2 cellular contexts compared by ENCODE assay signal in the genomic region with DNA sequence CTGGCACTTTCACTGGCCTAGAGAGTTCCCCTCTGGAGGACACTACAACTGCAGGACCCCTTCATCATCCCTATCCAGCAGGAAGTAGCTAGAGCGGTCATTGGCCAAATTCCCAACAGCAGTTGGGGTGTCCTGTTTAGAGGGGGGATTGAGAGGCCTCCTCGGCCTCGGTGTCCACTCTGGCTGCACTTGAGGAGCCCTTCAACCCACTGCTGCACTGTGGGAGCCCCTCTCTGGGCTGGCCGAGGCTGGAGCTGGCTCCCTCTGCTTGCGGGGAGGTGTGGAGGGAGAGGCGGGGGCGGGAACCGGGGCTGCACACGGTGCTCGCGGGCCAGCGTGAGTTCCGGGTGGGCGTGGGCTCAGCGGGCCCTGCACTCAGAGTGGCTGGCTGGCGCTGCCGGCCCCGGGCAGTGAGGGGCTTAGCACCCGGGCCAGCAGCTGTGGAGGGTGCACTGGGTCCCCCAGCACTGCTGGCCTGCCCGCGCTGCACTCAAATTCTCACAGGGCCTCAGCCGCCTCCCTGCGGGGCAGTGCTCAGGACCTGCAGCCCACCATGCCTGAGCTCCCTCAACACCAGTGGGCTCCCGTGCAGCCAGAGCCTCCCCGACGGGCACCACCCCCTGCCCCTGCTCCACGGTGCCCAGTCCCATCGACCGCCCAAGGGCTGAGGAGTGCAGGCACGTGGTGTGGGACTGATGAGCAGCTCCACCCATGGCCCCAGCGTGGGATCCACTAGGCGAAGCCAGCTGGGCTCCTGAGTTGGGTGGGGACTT.
TF ChIP-seq lines count a peak whose summit lies in the region.

No MANE protein-coding gene starts in this region.

TF ChIP-seq in HEK293, 187 proteins besides CTCF, POLR2A, EP300 and RAD21:
- TF ChIP-seq ZNF529 (tag by site-specific recombination; IDR thresholded peaks at IDR 0.05; ENCODE audit: insufficient replicate concordance) (peak; percentile 74), ZNF610 (tag by site-specific recombination; IDR thresholded peaks at IDR 0.05; ENCODE audit: borderline replicate concordance) (0 out of 2 replicates have a peak, but pooled peaks have one; percentile 32)

TF ChIP-seq in HepG2, 621 proteins besides CTCF, POLR2A, EP300 and RAD21:
- TF ChIP-seq ZNF850 (CRISPR knock-in tag; conservative IDR thresholded peaks at IDR 0.05), result 0 out of 2 replicates have a peak, but pooled peaks have one; percentile 55
TF ChIP-seq in HepG2: peak in this region for 1; not testable (repeated sequence) for 620.
